ENCODE assay signal across 21 cellular contexts in the genomic region with DNA sequence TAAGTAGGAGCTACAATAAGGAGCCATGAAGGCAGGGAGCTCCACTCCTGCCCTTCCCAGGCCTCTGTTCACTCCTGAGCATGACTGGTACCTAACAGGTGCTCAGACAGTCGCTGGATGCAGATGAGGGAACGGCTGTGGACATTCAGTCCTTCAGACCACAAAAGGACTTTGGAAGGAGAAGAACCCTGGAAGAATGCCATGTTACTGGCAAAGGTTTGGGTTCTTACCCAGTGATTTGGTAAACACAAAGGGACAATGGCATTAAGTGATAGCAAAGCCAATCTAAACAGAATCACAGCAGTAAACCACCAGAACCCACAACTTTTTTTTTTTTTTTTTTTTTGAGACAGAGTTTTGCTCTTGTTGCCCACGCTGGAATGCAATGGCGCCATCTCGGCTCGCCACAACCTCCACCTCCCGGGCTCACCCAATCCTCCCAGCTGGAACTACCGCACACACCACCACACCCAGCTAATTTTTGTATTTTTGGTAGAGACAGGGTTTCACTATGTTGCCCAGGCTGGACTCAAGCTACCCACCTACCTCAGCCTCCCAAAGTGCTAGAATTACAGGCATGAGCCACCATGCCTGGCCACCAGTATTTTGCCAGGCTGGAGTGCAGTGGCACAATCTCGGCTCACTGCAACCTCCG. TPM values are rescaled to one million over a fixed set of nuclear protein-coding genes. Genes with fewer than 3 reads are reported as not detected.
DNase-seq lines count a peak whose midpoint lies in the region; ATAC-seq and TF ChIP-seq lines count a peak whose summit lies in the region.
"Had no signal": no experiment of that assay in that cellular context is flagged by ENCODE, and none has a peak within 500 bp of the region (broad histone marks: within the 10 kb centered on the region; RNA-seq: fewer than 3 reads in every experiment).

No MANE protein-coding gene starts in this region.

- H3K4me1 ChIP-seq in PC-9 (replicated peaks; ENCODE audit: insufficient read depth) (peaks cover 15% of the 10 kb centered on the region), right lobe of liver (peaks cover 0 to 9% (median 4%) of the 10 kb centered on the region in 4 donors), upper lobe of right lung (peaks cover 8% of the 10 kb centered on the region)

- H3K9me2 ChIP-seq in PC-9 (ENCODE audit: insufficient read depth) = no peaks in the 10 kb centered on the region

- H3K4me3 ChIP-seq in PC-9 = no peak overlapping the region
- no peak overlapping the region for H3K4me3 ChIP-seq in right lobe of liver
- no peak overlapping the region for H3K4me3 ChIP-seq in upper lobe of right lung
- H3K4me3 ChIP-seq: MG63 had no signal

- no peak for ATAC-seq in activated naive CD8-positive, alpha-beta T cell treated with anti-CD3 and anti-CD28 coated beads, Interleukin-2, amount 50 U/mL, for 24 hours
- ATAC-seq in right lobe of liver (peak; percentile 33 to 80 (median 64)), upper lobe of right lung (no peak)
- ATAC-seq: left ventricle myocardium superior had no signal

- H3K27me3 Mint-ChIP-seq in activated naive CD8-positive, alpha-beta T cell = no peaks in the 10 kb centered on the region
- H3K27me3 Mint-ChIP-seq in activated naive CD8-positive, alpha-beta T cell treated with anti-CD3 and anti-CD28 coated beads, Interleukin-2, amount 50 U/mL, for 24 hours = no peaks in the 10 kb centered on the region

- H3K9me3 ChIP-seq in PC-9 (ENCODE audit: insufficient read depth, low read depth) = no peaks in the 10 kb centered on the region
- H3K9me3 ChIP-seq in right lobe of liver = no peaks in the 10 kb centered on the region
- no peaks in the 10 kb centered on the region for H3K9me3 ChIP-seq in upper lobe of right lung
- H3K9me3 ChIP-seq: MG63 had no signal

- H3K4me1 Mint-ChIP-seq in activated naive CD8-positive, alpha-beta T cell (ENCODE audit: low read depth) = peaks cover 26% of the 10 kb centered on the region
- H3K4me1 Mint-ChIP-seq in activated naive CD8-positive, alpha-beta T cell treated with anti-CD3 and anti-CD28 coated beads, Interleukin-2, amount 50 U/mL, for 24 hours = peaks cover 10% of the 10 kb centered on the region

- intact Hi-C loops in PC-9 (cut with micrococcal nuclease; ENCODE audit: unreplicated experiment) (no loop called here), right lobe of liver (cut with DNase I) (no loop called here), upper lobe of right lung (cut with DNase I) (no loop called here)

- no peaks in the 10 kb centered on the region for H3K36me3 ChIP-seq in PC-9 (ENCODE audit: low read depth)
- H3K36me3 ChIP-seq in right lobe of liver = no peaks in the 10 kb centered on the region
- no peaks in the 10 kb centered on the region for H3K36me3 ChIP-seq in upper lobe of right lung
- H3K36me3 ChIP-seq: MG63, WERI-Rb-1 had no signal

- no peaks in the 10 kb centered on the region for H3K79me2 ChIP-seq in PC-9 (ENCODE audit: low read depth)

- WGBS in right lobe of liver (ENCODE audit: insufficient coverage, low coverage, low lambda C conversion rate, missing lambda C conversion rate) = 53% methylated on average over 8 of the region's 10 CpGs

- no peak overlapping the region for H2AFZ ChIP-seq in PC-9

- H3F3A ChIP-seq in PC-9 (ENCODE audit: insufficient read depth, low read depth) = peaks cover 16% of the 10 kb centered on the region

- no peaks in the 10 kb centered on the region for H3K36me3 Mint-ChIP-seq in activated naive CD8-positive, alpha-beta T cell
- H3K36me3 Mint-ChIP-seq in activated naive CD8-positive, alpha-beta T cell treated with anti-CD3 and anti-CD28 coated beads, Interleukin-2, amount 50 U/mL, for 24 hours (ENCODE audit: low read depth) = no peaks in the 10 kb centered on the region
- H3K36me3 Mint-ChIP-seq: CD14-positive monocyte had no signal

- no TSS peak for BruUV-seq in PC-9 (replicated peaks; lab: Mats Ljungman, UMichigan)

- H3K27ac Mint-ChIP-seq in activated naive CD8-positive, alpha-beta T cell = no peak overlapping the region
- no peak overlapping the region for H3K27ac Mint-ChIP-seq in activated naive CD8-positive, alpha-beta T cell treated with anti-CD3 and anti-CD28 coated beads, Interleukin-2, amount 50 U/mL, for 24 hours
- H3K27ac Mint-ChIP-seq: CD14-positive monocyte had no signal

- CTCF ChIA-PET in PC-9 (lab: Charles Lee) = interaction anchor here (0.7 kb wide), 1 partner anchor 77 kb away, joined by 4 read pairs; no protein-coding TSS in a partner anchor

- H3K27me3 ChIP-seq in PC-9 (ENCODE audit: insufficient read depth, low read depth) (no peaks in the 10 kb centered on the region), right lobe of liver (no peaks in the 10 kb centered on the region), upper lobe of right lung (no peaks in the 10 kb centered on the region)
- H3K27me3 ChIP-seq: MG63 had no signal

- no peak overlapping the region; the same call in 1 of the 2 replicates for H3K4me2 ChIP-seq in PC-9

- peak overlapping the region; percentile 89 for H3K27ac ChIP-seq in PC-9
- no peak overlapping the region for H3K27ac ChIP-seq in right lobe of liver
- no peak overlapping the region for H3K27ac ChIP-seq in upper lobe of right lung
- H3K27ac ChIP-seq: WERI-Rb-1 had no signal

- peak overlapping the region; percentile 5 for H3K4me3 Mint-ChIP-seq in activated naive CD8-positive, alpha-beta T cell
- no peak overlapping the region for H3K4me3 Mint-ChIP-seq in activated naive CD8-positive, alpha-beta T cell treated with anti-CD3 and anti-CD28 coated beads, Interleukin-2, amount 50 U/mL, for 24 hours
- H3K4me3 Mint-ChIP-seq: CD14-positive monocyte had no signal

- no peaks in the 10 kb centered on the region for H3K9me3 Mint-ChIP-seq in activated naive CD8-positive, alpha-beta T cell (ENCODE audit: low read depth)
- H3K9me3 Mint-ChIP-seq in activated naive CD8-positive, alpha-beta T cell treated with anti-CD3 and anti-CD28 coated beads, Interleukin-2, amount 50 U/mL, for 24 hours = no peaks in the 10 kb centered on the region

- no peak for TF ChIP-seq POLR2A in right lobe of liver (IDR thresholded peaks at IDR 0.05)

- POLR2A ChIA-PET in PC-9 (lab: Charles Lee; ENCODE audit: unreplicated experiment) = interaction anchor here (0.6 kb wide), 1 partner anchor 1248 kb away, joined by 3 read pairs; no protein-coding TSS in a partner anchor

- no peak for DNase-seq in activated naive CD8-positive, alpha-beta T cell treated with anti-CD3 and anti-CD28 coated beads, Interleukin-2, amount 50 U/mL, for 24 hours
- DNase-seq in PC-9 = no peak
- peak in 1 of 3 donors; percentile 66 for DNase-seq in right lobe of liver
- DNase-seq in upper lobe of right lung = peak; percentile 44
- DNase-seq in T-helper 9 cell = no peak
- DNase-seq in amniotic stem cell (lab: John Stamatoyannopoulos, UW) = no peak
- DNase-seq in LoVo (ENCODE audit: low spot score) = no peak
- DNase-seq: activated CD4-positive, alpha-beta T cell treated with anti-CD3 and anti-CD28 coated beads, Interleukin-2, amount 50 U/mL, for 48 hours; activated naive CD4-positive, alpha-beta T cell; activated T-cell treated with anti-CD3 and anti-CD28 coated beads, Interleukin-2, amount 50 U/mL, for 1 hour; DMS153; left ventricle myocardium superior; MG63; NCI-H1417 treated with DMSO at 0.1 percent for 48 hours; NCI-H2171; NCI-H526 treated with DMSO at 0.1 percent for 48 hours; SHP77; substantia nigra; WERI-Rb-1 had no signal

- no peak for TF ChIP-seq CTCF in PC-9 (conservative IDR thresholded peaks at IDR 0.05)
- no peak for TF ChIP-seq CTCF in right lobe of liver (IDR thresholded peaks at IDR 0.05)
- TF ChIP-seq CTCF in upper lobe of right lung (IDR thresholded peaks at IDR 0.05) = no peak

- no peaks in the 10 kb centered on the region for H4K20me1 ChIP-seq in PC-9 (ENCODE audit: insufficient read depth)

RNA-seq across cellular contexts. Expression of a gene that starts 7.5 kb away (rescaled TPM):
- total RNA-seq in PC-9 (2021) (20.1 and 23.6 TPM in 2 replicates), right lobe of liver (1 to 10 TPM in 2 of 6 experiments, under 1 TPM in 2, not detected in 2; 0.17 to 1.3 (median 0.74) TPM), upper lobe of right lung (4.1 TPM)

RNA-seq across cellular contexts. Expression of a gene that starts 29.2 kb away (rescaled TPM):
- total RNA-seq in PC-9 (2021) (14.7 and 15.1 TPM in 2 replicates), right lobe of liver (10 to 100 TPM in 5 of 6 experiments, 1 to 10 TPM in 1; 6.6 to 30.1 (median 20.9) TPM), upper lobe of right lung (19.0 TPM)

RNA-seq across cellular contexts. Expression of a gene that starts 57.6 kb away (rescaled TPM):
- total RNA-seq in PC-9 (2021) = 80.2 and 89.7 TPM in 2 replicates
- 100 to 1,000 TPM in 4 of 6 experiments, 10 to 100 TPM in 2; 59.1 to 688 (median 211) TPM for total RNA-seq in right lobe of liver
- 71.2 TPM for total RNA-seq in upper lobe of right lung

Comparison
In these comparisons a context has a peak if more than half of its experiments do, and no peak if none do; other contexts are left out.
1. ATAC-seq: peak in right lobe of liver (4 of 4); none in activated naive CD8-positive, alpha-beta T cell treated with anti-CD3 and anti-CD28 coated beads, Interleukin-2, amount 50 U/mL, for 24 hours (single experiment) and upper lobe of right lung (single experiment).